In genomic region chr1:177346960-177347359, GRCh38 we compare ENCODE assay signal across 22 cellular contexts.
DNase-seq lines count a peak whose midpoint lies in the region; ATAC-seq and TF ChIP-seq lines count a peak whose summit lies in the region.
"Had no signal": no experiment of that assay in that cellular context is flagged by ENCODE, and none has a peak within 500 bp of the region (broad histone marks: within the 10 kb centered on the region; RNA-seq: fewer than 3 reads in every experiment).

No MANE protein-coding gene starts in this region.

- no peaks in the 10 kb centered on the region for H3K4me1 ChIP-seq in colonic mucosa
- no peaks in the 10 kb centered on the region for H3K4me1 ChIP-seq in liver (ENCODE audit: control insufficient read depth in 4 of 4, insufficient read depth in 4 of 4, low read length in 3 of 4)
- peaks cover 19 to 25% of the 10 kb centered on the region in 2 experiments for H3K4me1 ChIP-seq in trophoblast cell (ENCODE audit: control insufficient read depth in 1 of 2, insufficient read depth in 2 of 2, low read length in 2 of 2)
- H3K4me1 ChIP-seq in psoas muscle: no peaks in the 10 kb centered on the region
- H3K4me1 ChIP-seq: BLaER1 had no signal

- TF ChIP-seq CTCF in colonic mucosa (IDR thresholded peaks at IDR 0.05) (no peak), liver (IDR thresholded peaks at IDR 0.05; ENCODE audit: low read depth, low read length, missing input control) (no peak), psoas muscle (IDR thresholded peaks at IDR 0.05) (no peak)

- H3K79me2 ChIP-seq in trophoblast cell (ENCODE audit: control insufficient read depth, insufficient read depth, low read length, poor library complexity): peaks cover 3% of the 10 kb centered on the region

- H3K4me2 ChIP-seq in trophoblast cell (ENCODE audit: low read length): no peak overlapping the region
- H3K4me2 ChIP-seq: BLaER1 had no signal

- H3K14ac ChIP-seq in trophoblast cell (ENCODE audit: low read length): no peak overlapping the region

- H3K79me1 ChIP-seq in trophoblast cell (ENCODE audit: low read length): peaks cover 20% of the 10 kb centered on the region

- no peak overlapping the region for H2BK5ac ChIP-seq in trophoblast cell (ENCODE audit: low read depth, low read length, poor library complexity)

- H3K27me3 ChIP-seq in colonic mucosa (no peaks in the 10 kb centered on the region), liver (ENCODE audit: control insufficient read depth in 4 of 4, insufficient read depth in 4 of 4, low read length in 3 of 4) (no peaks in the 10 kb centered on the region), trophoblast cell (ENCODE audit: insufficient read depth, low read length) (no peaks in the 10 kb centered on the region), psoas muscle (ENCODE audit: insufficient read depth in 3 of 3, low read length in 2 of 3) (no peaks in the 10 kb centered on the region)
- H3K27me3 ChIP-seq: BLaER1 had no signal

- DNase-seq in HuH-7 (ENCODE audit: low spot score) (peak; percentile 10), colonic mucosa (peak; percentile 81), trophoblast cell (no peak), psoas muscle (no peak), ureter (ENCODE audit: low spot score) (no peak)
- DNase-seq: CD4-positive, alpha-beta memory T cell; COR-L47; DMS79 treated with DMSO at 0.1 percent for 48 hours; GF-D8; NCI-H1092; NCI-H1417 treated with DMSO at 0.1 percent for 48 hours; NCI-H1694 treated with DMSO at 0.1 percent for 48 hours; NCI-H2081; NCI-H2227 treated with DMSO at 0.1 percent for 48 hours; NCI-H526 treated with DMSO at 0.1 percent for 48 hours; SHP77 treated with DMSO at 0.1 percent for 48 hours had no signal

- 39% methylated on average over 4 of the region's 4 CpGs for WGBS in liver
- no CpG with 5 or more reads among the region's 4 CpGs for WGBS in trophoblast cell (ENCODE audit: extremely low coverage, insufficient coverage, insufficient read length)
- WGBS in psoas muscle, 3 donors: 73 to 83% (median 82%) methylated on average over 4 of the region's 4 CpGs

- H3K9me3 ChIP-seq in colonic mucosa (no peaks in the 10 kb centered on the region), liver (ENCODE audit: control insufficient read depth in 4 of 4, low read length in 3 of 4) (no peaks in the 10 kb centered on the region), trophoblast cell (ENCODE audit: insufficient read depth, low read depth, low read length) (no peaks in the 10 kb centered on the region), psoas muscle (no peaks in the 10 kb centered on the region)
- H3K9me3 ChIP-seq: BLaER1 had no signal

- H4K8ac ChIP-seq in trophoblast cell (ENCODE audit: low read depth, low read length): no peak overlapping the region

- H3K4ac ChIP-seq in trophoblast cell (ENCODE audit: low read depth, low read length): no peak overlapping the region

- H3K36me3 ChIP-seq in colonic mucosa: no peaks in the 10 kb centered on the region
- H3K36me3 ChIP-seq in liver (ENCODE audit: control insufficient read depth in 4 of 4, insufficient read depth in 3 of 4, low read depth in 1 of 4, low read length in 3 of 4): no peaks in the 10 kb centered on the region
- H3K36me3 ChIP-seq in trophoblast cell (ENCODE audit: control insufficient read depth in 1 of 2, insufficient read depth in 2 of 2, low read length in 2 of 2): no peaks in the 10 kb centered on the region
- H3K36me3 ChIP-seq in psoas muscle (ENCODE audit: insufficient read depth in 1 of 2, low read depth in 1 of 2): no peaks in the 10 kb centered on the region
- H3K36me3 ChIP-seq: BLaER1 had no signal

- H3K9ac ChIP-seq in colonic mucosa (ENCODE audit: low read depth in 2 of 2, low read length in 2 of 2) (no peak overlapping the region), liver (ENCODE audit: low read depth in 1 of 2, low read length in 2 of 2) (no peak overlapping the region), trophoblast cell (ENCODE audit: low read length) (no peak overlapping the region)
- H3K9ac ChIP-seq: BLaER1 had no signal

- H2BK120ac ChIP-seq in trophoblast cell (ENCODE audit: insufficient read depth, low read length, poor library complexity): no peak overlapping the region

- no peak for TF ChIP-seq RAD21 in liver (IDR thresholded peaks at IDR 0.05)

- no peak overlapping the region for H3K27ac ChIP-seq in colonic mucosa
- no peak overlapping the region for H3K27ac ChIP-seq in liver (ENCODE audit: low read depth in 1 of 2, low read length in 2 of 2)
- H3K27ac ChIP-seq in trophoblast cell (ENCODE audit: low read depth, low read length): no peak overlapping the region
- H3K27ac ChIP-seq in psoas muscle: no peak overlapping the region
- H3K27ac ChIP-seq: BLaER1, RWPE1 had no signal

- no peak overlapping the region for H3K23ac ChIP-seq in trophoblast cell (ENCODE audit: low read length)

- ATAC-seq in GM18502 (IDR thresholded peaks at IDR 0.05; ENCODE audit: poor library complexity, unreplicated experiment): no peak
- ATAC-seq in psoas muscle: no peak
- no peak for ATAC-seq in HG02798 (IDR thresholded peaks at IDR 0.05; ENCODE audit: poor library complexity, unreplicated experiment)
- ATAC-seq: HCT116 had no signal

- peak overlapping the region; percentile 5 for H4K91ac ChIP-seq in trophoblast cell (ENCODE audit: low read depth, low read length)

- no peak overlapping the region for H2BK12ac ChIP-seq in trophoblast cell (ENCODE audit: low read length)

- H4K12ac ChIP-seq in trophoblast cell (ENCODE audit: low read depth, low read length): no peak overlapping the region

- intact Hi-C loops in colonic mucosa (cut with DNase I): no loop called here
- intact Hi-C loops in psoas muscle (cut with DNase I): no loop called here

- no peak overlapping the region for H3K18ac ChIP-seq in trophoblast cell (ENCODE audit: low read length)

- no peak overlapping the region for H2AK5ac ChIP-seq in trophoblast cell (ENCODE audit: low read length)

- H2AFZ ChIP-seq in trophoblast cell (ENCODE audit: insufficient read depth, low read length, poor library complexity): no peak overlapping the region

- H3K4me3 ChIP-seq in colonic mucosa (no peak overlapping the region), liver (ENCODE audit: low read depth in 1 of 3, low read length in 3 of 3) (no peak overlapping the region), trophoblast cell (ENCODE audit: low read depth, low read length) (no peak overlapping the region), psoas muscle (no peak overlapping the region)
- H3K4me3 ChIP-seq: BLaER1 had no signal

TF ChIP-seq in liver, 16 proteins besides CTCF, POLR2A, EP300 and RAD21:
- TF ChIP-seq HNF4G (IDR thresholded peaks at IDR 0.05) (peak; percentile 28), HNF4A (conservative IDR thresholded peaks at IDR 0.05) (peak; percentile 27 to 58), YY1 (IDR thresholded peaks at IDR 0.05) (no peak), EGR1 (IDR thresholded peaks at IDR 0.05; ENCODE audit: low read depth in 2 of 2) (no peak)

Comparison
In these comparisons a context has a peak if more than half of its experiments do, and no peak if none do; other contexts are left out.
1. DNase-seq: peak in HuH-7 (single experiment) and colonic mucosa (single experiment); none in trophoblast cell (0 of 2), psoas muscle (0 of 2) and ureter (single experiment).